35 cellular contexts compared by ENCODE assay signal in the genomic region with DNA sequence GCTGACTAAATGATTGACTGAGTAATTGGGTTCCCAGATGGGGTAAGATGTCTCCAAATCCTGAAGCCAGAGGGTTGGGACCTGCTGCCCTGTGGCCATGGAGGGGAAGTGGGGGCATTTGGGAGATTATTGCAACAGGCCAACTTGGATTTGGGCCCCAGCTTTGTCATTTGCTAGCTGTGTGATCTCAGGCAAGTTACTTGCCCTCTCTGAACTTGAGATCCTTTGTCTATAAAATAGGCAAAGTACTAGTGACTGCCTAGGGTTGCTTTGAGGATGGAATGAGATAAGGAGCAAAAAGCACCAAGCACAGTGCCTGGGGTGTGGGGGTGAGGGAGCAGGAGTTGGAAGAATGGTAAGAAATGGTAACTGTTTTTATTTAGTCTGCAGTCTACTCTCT. TPM values are rescaled to one million over a fixed set of nuclear protein-coding genes. Genes with fewer than 3 reads are reported as not detected.
"Had no signal": no experiment of that assay in that cellular context is flagged by ENCODE, and none has a peak within 500 bp of the region (broad histone marks: within the 10 kb centered on the region; RNA-seq: fewer than 3 reads in every experiment).

No MANE protein-coding gene starts in this region.

- H3K36me3 ChIP-seq: MG63 had no signal

- H3K4me3 ChIP-seq: MG63 had no signal

- H3K9me3 ChIP-seq: MG63 had no signal

- DNase-seq: Karpas-422, Kasumi-1, MG63, MM.1S, MV-4-11, NCI-H1048, NCI-H1092, NCI-H1092 treated with DMSO at 0.1 percent for 48 hours, NCI-H1105, NCI-H1105 treated with DMSO at 0.1 percent for 48 hours, NCI-H1417, NCI-H1417 treated with DMSO at 0.1 percent for 48 hours, NCI-H1436, NCI-H1436 treated with DMSO at 0.1 percent for 48 hours, NCI-H146, NCI-H1694, NCI-H1694 treated with DMSO at 0.1 percent for 48 hours, NCI-H187, NCI-H187 treated with DMSO at 0.1 percent for 48 hours, NCI-H1930, NCI-H2029, NCI-H2029 treated with DMSO at 0.1 percent for 48 hours, NCI-H2081, NCI-H2081 treated with DMSO at 0.1 percent for 48 hours, NCI-H2107, NCI-H2171, NCI-H2171 treated with DMSO at 0.1 percent for 48 hours, NCI-H2227 treated with DMSO at 0.1 percent for 48 hours, NCI-H345, NCI-H446, NCI-H446 treated with DMSO at 0.1 percent for 48 hours, NCI-H510A, NCI-H510A treated with DMSO at 0.1 percent for 48 hours, NCI-H524 had no signal

RNA-seq across cellular contexts. Expression of gene INSYN1, which starts 4.4 kb away (rescaled TPM):
- total RNA-seq: MCF 10A had no signal
